16 cellular contexts compared by ENCODE assay signal in genomic region chr11:116471608-116472007, GRCh38.
DNase-seq lines count a peak whose midpoint lies in the region; ATAC-seq and TF ChIP-seq lines count a peak whose summit lies in the region.
"Had no signal": no experiment of that assay in that cellular context is flagged by ENCODE, and none has a peak within 500 bp of the region (broad histone marks: within the 10 kb centered on the region; RNA-seq: fewer than 3 reads in every experiment).

No MANE protein-coding gene starts in this region.

- no peak for TF ChIP-seq CTCF in brain microvascular endothelial cell (IDR thresholded peaks at IDR 0.05; ENCODE audit: low read depth, low read length, missing control alignments)
- TF ChIP-seq CTCF in kidney epithelial cell (IDR thresholded peaks at IDR 0.05; ENCODE audit: insufficient read depth, low read length, poor library complexity, severe bottlenecking), result no peak
- no peak for TF ChIP-seq CTCF in psoas muscle (IDR thresholded peaks at IDR 0.05)

- ATAC-seq in psoas muscle, result no peak
- ATAC-seq in HG03469 (IDR thresholded peaks at IDR 0.05; ENCODE audit: unreplicated experiment), result no peak
- ATAC-seq: left ventricle myocardium superior, sciatic nerve had no signal

- DNase-seq in A172 (ENCODE audit: low spot score) (peak; percentile 1), HS-5 (ENCODE audit: low read depth) (peak; percentile 57), brain microvascular endothelial cell (peak; percentile 3), kidney epithelial cell (ENCODE audit: low read depth) (peak; percentile 61), psoas muscle (no peak), NCI-H446 treated with DMSO at 0.1 percent for 48 hours (lab: John Stamatoyannopoulos, UW) (no peak)
- DNase-seq in activated T-cell treated with anti-CD3 and anti-CD28 coated beads, Interleukin-2, amount 50 U/mL, for 48 hours, result no peak
- DNase-seq: activated CD8-positive, alpha-beta memory T cell treated with anti-CD3 and anti-CD28 coated beads for 24 hours; central memory CD4-positive, alpha-beta T cell; left ventricle myocardium superior; NCI-H2171; SHP77; stimulated activated naive CD4-positive, alpha-beta T cell had no signal

- peaks cover 9% of the 10 kb centered on the region for H3K4me1 ChIP-seq in psoas muscle

- no peaks in the 10 kb centered on the region for H3K36me3 ChIP-seq in brain microvascular endothelial cell (replicated peaks)
- no peaks in the 10 kb centered on the region for H3K36me3 ChIP-seq in kidney epithelial cell (ENCODE audit: control insufficient read depth, insufficient read depth, low read length)
- H3K36me3 ChIP-seq in psoas muscle (ENCODE audit: insufficient read depth in 1 of 2, low read depth in 1 of 2), result no peaks in the 10 kb centered on the region
- H3K36me3 ChIP-seq: HAP-1 had no signal

- in situ Hi-C loops in brain microvascular endothelial cell (cut with HindIII; ENCODE audit: low pct_ligation_motif_present, low sequenced_read_pairs), result no loop called here

- H3K27me3 ChIP-seq in brain microvascular endothelial cell (replicated peaks), result no peaks in the 10 kb centered on the region
- H3K27me3 ChIP-seq in kidney epithelial cell (ENCODE audit: control insufficient read depth, insufficient read depth, low read length), result no peaks in the 10 kb centered on the region
- no peaks in the 10 kb centered on the region for H3K27me3 ChIP-seq in psoas muscle (ENCODE audit: insufficient read depth in 3 of 3, low read length in 2 of 3)

- no peaks in the 10 kb centered on the region for H3K9me3 ChIP-seq in psoas muscle
- H3K9me3 ChIP-seq: HAP-1 had no signal

- intact Hi-C loops in psoas muscle (cut with DNase I), result no loop called here

- H3K27ac ChIP-seq in brain microvascular endothelial cell, result no peak overlapping the region
- H3K27ac ChIP-seq in psoas muscle, result no peak overlapping the region

- H3K4me3 ChIP-seq in brain microvascular endothelial cell (ENCODE audit: low read depth, low read length), result no peak overlapping the region
- no peak overlapping the region for H3K4me3 ChIP-seq in kidney epithelial cell (ENCODE audit: low read depth, low read length)
- H3K4me3 ChIP-seq in psoas muscle, result no peak overlapping the region
- H3K4me3 ChIP-seq: HAP-1 had no signal

- WGBS in psoas muscle, 3 donors, result 60 to 61% (median 61%) methylated on average over 1 of the region's 1 CpG

Comparison
In these comparisons a context has a peak if more than half of its experiments do, and no peak if none do; other contexts are left out.
1. DNase-seq: peak in A172 (single experiment), HS-5 (single experiment), brain microvascular endothelial cell (single experiment) and kidney epithelial cell (single experiment); none in psoas muscle (0 of 2), NCI-H446 treated with DMSO at 0.1 percent for 48 hours (single experiment) and activated T-cell treated with anti-CD3 and anti-CD28 coated beads, Interleukin-2, amount 50 U/mL, for 48 hours (0 of 2).